24 cellular contexts compared by ENCODE assay signal in the genomic region with DNA sequence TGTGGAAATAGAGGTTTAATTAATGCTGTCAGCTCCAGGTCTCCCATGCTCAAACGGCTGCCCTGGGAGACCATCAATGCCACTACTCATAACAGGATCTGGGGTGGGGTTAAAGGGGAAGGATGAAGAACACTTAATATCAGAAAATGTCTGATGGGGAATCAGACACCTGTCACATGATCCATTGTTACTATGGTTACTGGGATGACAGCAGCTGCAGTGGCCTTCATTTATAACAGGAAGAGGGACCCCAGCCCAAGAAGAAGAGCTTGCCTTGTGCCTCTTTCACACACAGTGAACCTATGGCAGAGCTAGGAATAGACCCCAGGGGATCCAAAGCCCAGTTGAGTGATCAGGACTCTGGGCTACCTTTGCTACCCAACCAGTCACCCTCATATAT. TPM values are rescaled to one million over a fixed set of nuclear protein-coding genes. Genes with fewer than 3 reads are reported as not detected.
"Had no signal": no experiment of that assay in that cellular context is flagged by ENCODE, and none has a peak within 500 bp of the region (broad histone marks: within the 10 kb centered on the region; RNA-seq: fewer than 3 reads in every experiment).

No MANE protein-coding gene starts in this region.

- H3K9me3 Mint-ChIP-seq: activated CD4-positive, alpha-beta T cell treated with anti-CD3 and anti-CD28 coated beads, Interleukin-2, amount 10 ng/mL, durations not matched to agents 7 days and 5 days; activated CD8-positive, alpha-beta T cell treated with anti-CD3 and anti-CD28 coated beads for 36 hours; activated naive CD4-positive, alpha-beta T cell treated with anti-CD3 and anti-CD28 coated beads, Interleukin-2, amount 10 ng/mL, durations not matched to agents 7 days and 5 days; memory B cell; nephron had no signal

- H3K36me3 Mint-ChIP-seq: activated CD8-positive, alpha-beta memory T cell treated with anti-CD3 and anti-CD28 coated beads, Interleukin-2, amount 10 ng/mL, durations not matched to agents 7 days and 5 days; activated naive CD4-positive, alpha-beta T cell treated with anti-CD3 and anti-CD28 coated beads, Interleukin-2, amount 10 ng/mL, durations not matched to agents 7 days and 5 days; memory B cell had no signal

- H3K4me3 Mint-ChIP-seq: activated CD4-positive, alpha-beta T cell treated with anti-CD3 and anti-CD28 coated beads, Interleukin-2, amount 10 ng/mL, durations not matched to agents 7 days and 5 days; activated CD8-positive, alpha-beta memory T cell treated with anti-CD3 and anti-CD28 coated beads, Interleukin-2, amount 10 ng/mL, durations not matched to agents 7 days and 5 days; activated CD8-positive, alpha-beta T cell treated with anti-CD3 and anti-CD28 coated beads for 36 hours; activated naive CD4-positive, alpha-beta T cell treated with anti-CD3 and anti-CD28 coated beads, Interleukin-2, amount 10 ng/mL, durations not matched to agents 7 days and 5 days; memory B cell had no signal

- H3K27me3 ChIP-seq: testis had no signal

- H3K4me1 Mint-ChIP-seq: activated CD4-positive, alpha-beta T cell treated with anti-CD3 and anti-CD28 coated beads, Interleukin-2, amount 10 ng/mL, durations not matched to agents 7 days and 5 days; activated CD8-positive, alpha-beta memory T cell treated with anti-CD3 and anti-CD28 coated beads, Interleukin-2, amount 10 ng/mL, durations not matched to agents 7 days and 5 days; activated naive CD4-positive, alpha-beta T cell treated with anti-CD3 and anti-CD28 coated beads, Interleukin-2, amount 10 ng/mL, durations not matched to agents 7 days and 5 days; memory B cell had no signal

- H3K4me3 ChIP-seq: heart left ventricle, spleen, testis, upper lobe of left lung had no signal

- H3K9me3 ChIP-seq: testis had no signal

- ATAC-seq: activated CD8-positive, alpha-beta memory T cell treated with anti-CD3 and anti-CD28 coated beads, Interleukin-2, amount 10 ng/mL, durations not matched to agents 7 days and 5 days; activated CD8-positive, alpha-beta T cell treated with anti-CD3 and anti-CD28 coated beads for 36 hours; heart left ventricle; left colon had no signal

- H3K36me3 ChIP-seq: heart left ventricle, spleen, upper lobe of left lung, WERI-Rb-1 had no signal

- DNase-seq: activated CD4-positive, alpha-beta T cell treated with anti-CD3 and anti-CD28 coated beads, Interleukin-2, amount 10 ng/mL, durations not matched to agents 7 days and 5 days; activated CD4-positive, CD25-positive, alpha-beta regulatory T cell treated with anti-CD3 and anti-CD28 coated beads, Interleukin-2, amount 50 U/mL, for 72 hours; activated CD8-positive, alpha-beta memory T cell treated with anti-CD3 and anti-CD28 coated beads, Interleukin-2, amount 10 ng/mL, durations not matched to agents 7 days and 5 days; activated CD8-positive, alpha-beta T cell treated with anti-CD3 and anti-CD28 coated beads for 36 hours; activated effector memory CD4-positive, alpha-beta T cell treated with anti-CD3 and anti-CD28 coated beads, Interleukin-2, amount 50 U/mL, for 16 hours; activated naive CD4-positive, alpha-beta T cell treated with anti-CD3 and anti-CD28 coated beads, Interleukin-2, amount 10 ng/mL, durations not matched to agents 7 days and 5 days; activated T-cell treated with anti-CD3 and anti-CD28 coated beads for 4 hours; cerebellar nuclear complex; effector CD4-positive, alpha-beta T cell; heart left ventricle; left colon; nucleus accumbens; spleen; stimulated activated CD4-positive, alpha-beta T cell treated with anti-CD3 and anti-CD28 coated beads, Interleukin-4, amount 100 ng/mL, for 1 hour; stimulated activated naive CD4-positive, alpha-beta T cell; testis; upper lobe of left lung; WERI-Rb-1 had no signal

- FAIRE-seq: endometrium, keratinocyte, TTC549 had no signal

- H3K27ac ChIP-seq: heart left ventricle, spleen, testis, upper lobe of left lung, WERI-Rb-1 had no signal

- H3K27ac Mint-ChIP-seq: activated CD4-positive, alpha-beta T cell treated with anti-CD3 and anti-CD28 coated beads, Interleukin-2, amount 10 ng/mL, durations not matched to agents 7 days and 5 days; activated CD8-positive, alpha-beta memory T cell treated with anti-CD3 and anti-CD28 coated beads, Interleukin-2, amount 10 ng/mL, durations not matched to agents 7 days and 5 days; activated CD8-positive, alpha-beta T cell treated with anti-CD3 and anti-CD28 coated beads for 36 hours; activated naive CD4-positive, alpha-beta T cell treated with anti-CD3 and anti-CD28 coated beads, Interleukin-2, amount 10 ng/mL, durations not matched to agents 7 days and 5 days; memory B cell; nephron had no signal

RNA-seq across cellular contexts. Expression of gene SYT13, which starts 2.3 kb away (rescaled TPM):
- total RNA-seq: activated CD4-positive, alpha-beta T cell treated with anti-CD3 and anti-CD28 coated beads, Interleukin-2, amount 10 ng/mL, durations not matched to agents 7 days and 5 days; activated CD8-positive, alpha-beta memory T cell treated with anti-CD3 and anti-CD28 coated beads, Interleukin-2, amount 10 ng/mL, durations not matched to agents 7 days and 5 days; activated CD8-positive, alpha-beta T cell treated with anti-CD3 and anti-CD28 coated beads for 36 hours; fibroblast of villous mesenchyme had no signal
- polyA plus RNA-seq: keratinocyte had no signal
